8 cellular contexts compared by ENCODE assay signal in genomic region chr12:106247731-106248176, GRCh38. TPM values are rescaled to one million over a fixed set of nuclear protein-coding genes. Genes with fewer than 3 reads are reported as not detected.
DNase-seq lines count a peak whose midpoint lies in the region; ATAC-seq lines count a peak whose summit lies in the region.

A gene with protein sequence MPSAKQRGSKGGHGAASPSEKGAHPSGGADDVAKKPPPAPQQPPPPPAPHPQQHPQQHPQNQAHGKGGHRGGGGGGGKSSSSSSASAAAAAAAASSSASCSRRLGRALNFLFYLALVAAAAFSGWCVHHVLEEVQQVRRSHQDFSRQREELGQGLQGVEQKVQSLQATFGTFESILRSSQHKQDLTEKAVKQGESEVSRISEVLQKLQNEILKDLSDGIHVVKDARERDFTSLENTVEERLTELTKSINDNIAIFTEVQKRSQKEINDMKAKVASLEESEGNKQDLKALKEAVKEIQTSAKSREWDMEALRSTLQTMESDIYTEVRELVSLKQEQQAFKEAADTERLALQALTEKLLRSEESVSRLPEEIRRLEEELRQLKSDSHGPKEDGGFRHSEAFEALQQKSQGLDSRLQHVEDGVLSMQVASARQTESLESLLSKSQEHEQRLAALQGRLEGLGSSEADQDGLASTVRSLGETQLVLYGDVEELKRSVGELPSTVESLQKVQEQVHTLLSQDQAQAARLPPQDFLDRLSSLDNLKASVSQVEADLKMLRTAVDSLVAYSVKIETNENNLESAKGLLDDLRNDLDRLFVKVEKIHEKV (minus strand): TSS chr12:106248020. CDS start chr12:106247851, 169 bp downstream.

- no peaks in the 10 kb centered on the region for H3K9me3 Mint-ChIP-seq in effector memory CD8-positive, alpha-beta T cell

- ATAC-seq in HG02798 (IDR thresholded peaks at IDR 0.05; ENCODE audit: poor library complexity, unreplicated experiment) = peak; percentile 69
- peak; percentile 68 for ATAC-seq in effector memory CD8-positive, alpha-beta T cell (replicated peaks)

- CTCF ChIA-PET in activated CD8-positive, alpha-beta memory T cell treated with anti-CD3 and anti-CD28 coated beads for 36 hours (lab: Charles Lee) = interaction anchor here (0.9 kb wide), 1 partner anchor 111 kb away, joined by 3 read pairs; no protein-coding TSS in a partner anchor

- H3K4me1 Mint-ChIP-seq in effector memory CD8-positive, alpha-beta T cell (ENCODE audit: low read depth in 2 of 2) = peaks cover 0 to 7% of the 10 kb centered on the region in 2 donors

- POLR2A ChIA-PET in activated CD8-positive, alpha-beta memory T cell treated with anti-CD3 and anti-CD28 coated beads for 36 hours (lab: Charles Lee) = no interaction called here

- H3K27ac Mint-ChIP-seq in effector memory CD8-positive, alpha-beta T cell = peak within 1 kb of the TSS; percentile 62 to 86

- no peaks in the 10 kb centered on the region for H3K27me3 Mint-ChIP-seq in effector memory CD8-positive, alpha-beta T cell

- peak within 1 kb of the TSS; percentile 73 to 76 for H3K4me3 Mint-ChIP-seq in effector memory CD8-positive, alpha-beta T cell

- H3K36me3 Mint-ChIP-seq in effector memory CD8-positive, alpha-beta T cell (ENCODE audit: insufficient read depth) = peaks cover 23% of the 10 kb centered on the region

- DNase-seq in NCI-H2081 (lab: John Stamatoyannopoulos, UW) = peak; percentile 61 to 75
- no peak for DNase-seq in NCI-H2081 treated with DMSO at 0.1 percent for 48 hours (lab: John Stamatoyannopoulos, UW)
- DNase-seq in NCI-H2227 treated with DMSO at 0.1 percent for 48 hours (lab: John Stamatoyannopoulos, UW) = peak; percentile 47
- DNase-seq in effector memory CD8-positive, alpha-beta T cell = peak; percentile 47 to 59 (median 51)
- peak; percentile 65 for DNase-seq in medulla oblongata (ENCODE audit: extremely low spot score)
- peak; percentile 34 for DNase-seq in stimulated activated CD8-positive, alpha-beta memory T cell treated with anti-CD3 and anti-CD28 coated beads, Interleukin-4, amount 100 ng/mL, for 24 hours (ENCODE audit: low read depth)

RNA-seq across cellular contexts. Expression of the gene that starts here (rescaled TPM):
- 10 to 100 TPM; 14.2 to 15.3 TPM for total RNA-seq in activated CD8-positive, alpha-beta memory T cell treated with anti-CD3 and anti-CD28 coated beads for 36 hours
